ENCODE assay signal across 17 cellular contexts in genomic region chr14:77314539-77314938, GRCh38. TPM values are rescaled to one million over a fixed set of nuclear protein-coding genes. Genes with fewer than 3 reads are reported as not detected.
DNase-seq lines count a peak whose midpoint lies in the region; ATAC-seq and TF ChIP-seq lines count a peak whose summit lies in the region.
"Had no signal": no experiment of that assay in that cellular context is flagged by ENCODE, and none has a peak within 500 bp of the region (broad histone marks: within the 10 kb centered on the region; RNA-seq: fewer than 3 reads in every experiment).

No MANE protein-coding gene starts in this region.

- CTCF ChIA-PET in CD8-positive, alpha-beta memory T cell (lab: Charles Lee), result interaction anchor here (1.1 to 5.0 kb wide), 5 partner anchors 10 to 438 kb away, joined by 3 to 50 read pairs (median 13); no protein-coding TSS in a partner anchor

- peaks cover 7% of the 10 kb centered on the region; the same call in 1 of the 2 replicates for H3K36me3 Mint-ChIP-seq in HFFc6 (ENCODE audit: low read depth)
- peaks cover 0 to 4% (median 0%) of the 10 kb centered on the region in 3 donors for H3K36me3 Mint-ChIP-seq in CD8-positive, alpha-beta memory T cell
- H3K36me3 Mint-ChIP-seq in T-helper 2 cell treated with Interferon-gamma antibody and Interleukin-4, amounts not matched to agents 5 μg/mL and 100 μg/mL, for 36 hours (ENCODE audit: low read depth), result no peaks in the 10 kb centered on the region

- H3K27me3 ChIP-seq in skeletal muscle tissue (ENCODE audit: control insufficient read depth in 3 of 3, insufficient read depth in 3 of 3, low read length in 3 of 3), result no peaks in the 10 kb centered on the region
- no peaks in the 10 kb centered on the region for H3K27me3 ChIP-seq in CD8-positive, alpha-beta memory T cell (ENCODE audit: insufficient read depth, low read length, poor library complexity, severe bottlenecking)

- no peaks in the 10 kb centered on the region for H3K9me3 Mint-ChIP-seq in HFFc6
- no peaks in the 10 kb centered on the region for H3K9me3 Mint-ChIP-seq in CD8-positive, alpha-beta memory T cell
- no peaks in the 10 kb centered on the region for H3K9me3 Mint-ChIP-seq in T-helper 2 cell treated with Interferon-gamma antibody and Interleukin-4, amounts not matched to agents 5 μg/mL and 100 μg/mL, for 36 hours

- peak overlapping the region; percentile 63 for H3K4me3 Mint-ChIP-seq in HFFc6
- H3K4me3 Mint-ChIP-seq in CD8-positive, alpha-beta memory T cell, result peak overlapping the region in 1 of 7 donors; percentile 31
- H3K4me3 Mint-ChIP-seq in T-helper 2 cell treated with Interferon-gamma antibody and Interleukin-4, amounts not matched to agents 5 μg/mL and 100 μg/mL, for 36 hours, result no peak overlapping the region

- H3K27me3 Mint-ChIP-seq in HFFc6 (ENCODE audit: insufficient read depth), result no peaks in the 10 kb centered on the region
- no peaks in the 10 kb centered on the region for H3K27me3 Mint-ChIP-seq in CD8-positive, alpha-beta memory T cell
- H3K27me3 Mint-ChIP-seq in T-helper 2 cell treated with Interferon-gamma antibody and Interleukin-4, amounts not matched to agents 5 μg/mL and 100 μg/mL, for 36 hours (ENCODE audit: low read depth), result no peaks in the 10 kb centered on the region

- H3K27ac Mint-ChIP-seq in HFFc6, result peak overlapping the region; percentile 77
- peak overlapping the region in 1 of 8 donors; percentile 40 for H3K27ac Mint-ChIP-seq in CD8-positive, alpha-beta memory T cell
- H3K27ac Mint-ChIP-seq in T-helper 2 cell treated with Interferon-gamma antibody and Interleukin-4, amounts not matched to agents 5 μg/mL and 100 μg/mL, for 36 hours, result no peak overlapping the region

- no peaks in the 10 kb centered on the region for H3K36me3 ChIP-seq in skeletal muscle tissue (ENCODE audit: control insufficient read depth in 3 of 3, insufficient read depth in 3 of 3, low read length in 3 of 3)
- H3K36me3 ChIP-seq in CD8-positive, alpha-beta memory T cell (ENCODE audit: insufficient read depth, low read length), result no peaks in the 10 kb centered on the region

- H3K9ac ChIP-seq in skeletal muscle tissue (ENCODE audit: low read depth in 1 of 3, low read length in 3 of 3), result peak overlapping the region in 2 of 3 donors; percentile 1 to 10

- TF ChIP-seq CTCF in HFFc6 (IDR thresholded peaks at IDR 0.05), result no peak

- no peak overlapping the region for H3K4me3 ChIP-seq in skeletal muscle tissue (ENCODE audit: low read length in 3 of 3)
- H3K4me3 ChIP-seq in CD8-positive, alpha-beta memory T cell (ENCODE audit: low read length), result no peak overlapping the region

- no peak for DNase-seq in HFFc6
- peak; percentile 28 for DNase-seq in left lobe of liver (ENCODE audit: low spot score)
- DNase-seq in NCI-H1694 treated with DMSO at 0.1 percent for 48 hours (lab: John Stamatoyannopoulos, UW), result no peak
- DNase-seq in CD8-positive, alpha-beta memory T cell, result no peak
- no peak for DNase-seq in T-helper 2 cell treated with Interferon-gamma antibody and Interleukin-4, amounts not matched to agents 5 μg/mL and 100 μg/mL, for 36 hours (ENCODE audit: low spot score)
- DNase-seq: activated CD4-positive, alpha-beta T cell treated with anti-CD3 and anti-CD28 coated beads for 48 hours; DMS53; effector CD4-positive, alpha-beta T cell; NCI-H1417; NCI-H510A had no signal

- H3K4me1 Mint-ChIP-seq in HFFc6 (ENCODE audit: low read depth), result peaks cover 50% of the 10 kb centered on the region
- H3K4me1 Mint-ChIP-seq in CD8-positive, alpha-beta memory T cell, result peaks cover 1 to 6% (median 2%) of the 10 kb centered on the region in 3 donors
- H3K4me1 Mint-ChIP-seq in T-helper 2 cell treated with Interferon-gamma antibody and Interleukin-4, amounts not matched to agents 5 μg/mL and 100 μg/mL, for 36 hours (ENCODE audit: low read depth), result peaks cover 4% of the 10 kb centered on the region

- POLR2A ChIA-PET in CD8-positive, alpha-beta memory T cell (lab: Charles Lee), result no interaction called here

- H3K27ac ChIP-seq in angular gyrus (ENCODE audit: low read depth, low read length) (peak overlapping the region; percentile 91), skeletal muscle tissue (ENCODE audit: low read depth, low read length) (peak overlapping the region; percentile 59)
- H3K27ac ChIP-seq in CD8-positive, alpha-beta memory T cell (ENCODE audit: low read depth, low read length), result no peak overlapping the region

- no peak for ATAC-seq in left lobe of liver
- no peak for ATAC-seq in GM19397 (IDR thresholded peaks at IDR 0.05; ENCODE audit: unreplicated experiment)

- H3K9me3 ChIP-seq in skeletal muscle tissue (ENCODE audit: control insufficient read depth in 3 of 3, low read length in 3 of 3), result no peaks in the 10 kb centered on the region
- H3K9me3 ChIP-seq in CD8-positive, alpha-beta memory T cell (ENCODE audit: low read length), result no peaks in the 10 kb centered on the region

- H3K4me1 ChIP-seq in skeletal muscle tissue (ENCODE audit: control insufficient read depth in 3 of 3, insufficient read depth in 3 of 3, low read length in 3 of 3), result peaks cover 51 to 66% (median 62%) of the 10 kb centered on the region in 3 donors
- H3K4me1 ChIP-seq in CD8-positive, alpha-beta memory T cell (ENCODE audit: insufficient read depth, low read length), result peaks cover under 1% of the 10 kb centered on the region

RNA-seq across cellular contexts. Expression of gene POMT2, which starts 6.1 kb away (rescaled TPM):
- 10 to 100 TPM; 21.7 to 39.0 (median 27.5) TPM for total RNA-seq in HFFc6 (2021; fragmentation: NEBNext Ultra II Directional; extraction: Animal tissue kit (Norgen Biotek cat#: 25700))
- total RNA-seq in left lobe of liver (15.7 TPM), skeletal muscle tissue (14.6 TPM)
- total RNA-seq in CD8-positive, alpha-beta memory T cell, result 10 to 100 TPM; 19.0 to 21.6 TPM
- 1.7 TPM for polyA plus RNA-seq in CD8-positive, alpha-beta memory T cell

RNA-seq across cellular contexts. Expression of gene GSTZ1, which starts 6.3 kb away (rescaled TPM):
- total RNA-seq in HFFc6 (2021; fragmentation: NEBNext Ultra II Directional; extraction: Animal tissue kit (Norgen Biotek cat#: 25700)), result 10 to 100 TPM in 5 of 6 experiments, 1 to 10 TPM in 1; 9.3 to 15.0 (median 10.3) TPM
- total RNA-seq in left lobe of liver, result 121 TPM
- total RNA-seq in skeletal muscle tissue, result 25.1 TPM
- 10 to 100 TPM; 16.8 to 20.1 TPM for total RNA-seq in CD8-positive, alpha-beta memory T cell
- polyA plus RNA-seq in CD8-positive, alpha-beta memory T cell, result 5.4 TPM

RNA-seq across cellular contexts. Expression of gene NGB, which starts 43.5 kb away (rescaled TPM):
- total RNA-seq in HFFc6 (2021; fragmentation: NEBNext Ultra II Directional; extraction: Animal tissue kit (Norgen Biotek cat#: 25700)), result not detected
- not detected for total RNA-seq in left lobe of liver
- not detected for total RNA-seq in skeletal muscle tissue
- total RNA-seq in CD8-positive, alpha-beta memory T cell, result not detected
- polyA plus RNA-seq in CD8-positive, alpha-beta memory T cell, result not detected
- total RNA-seq: astrocyte; kidney epithelial cell; T-helper 1 cell treated with Interleukin-12 subunit alpha and Interleukin-12 subunit beta and Interleukin-4 antibody, amounts not matched to agents 30 ng/mL and 1 ng/mL, for 36 hours; ureter had no signal
